Comparison of ENCODE assay signal across 8 cellular contexts in genomic region chr1:25799346-25799720, GRCh38. TPM values are rescaled to one million over a fixed set of nuclear protein-coding genes. Genes with fewer than 3 reads are reported as not detected.
DNase-seq lines count a peak whose midpoint lies in the region; ATAC-seq and TF ChIP-seq lines count a peak whose summit lies in the region.

No MANE protein-coding gene starts in this region.

- H3K9me3 ChIP-seq in PC-3 (ENCODE audit: low read length) (no peaks in the 10 kb centered on the region), parathyroid adenoma (ENCODE audit: control insufficient read depth, low read length) (no peaks in the 10 kb centered on the region)

- no peak for TF ChIP-seq CTCF in PC-3 (conservative IDR thresholded peaks at IDR 0.05; ENCODE audit: low read depth, low read length)
- TF ChIP-seq CTCF in epithelial cell of proximal tubule (conservative IDR thresholded peaks at IDR 0.05; ENCODE audit: low read depth, low read length) = no peak
- no peak for TF ChIP-seq CTCF in parathyroid adenoma (IDR thresholded peaks at IDR 0.05)

- H3K27me3 ChIP-seq in PC-3 (ENCODE audit: low read length) (no peaks in the 10 kb centered on the region), parathyroid adenoma (ENCODE audit: control insufficient read depth, insufficient read depth, low read length) (no peaks in the 10 kb centered on the region)

- intact Hi-C loops in PC-3 (cut with micrococcal nuclease) = loop anchor here (10.0 kb wide), 1 partner anchor 105 kb away; no protein-coding TSS in a partner anchor

- POLR2A ChIA-PET in PC-3 (lab: Charles Lee; ENCODE audit: unreplicated experiment) = no interaction called here

- H3K27ac ChIP-seq in PC-3 (ENCODE audit: low read length) (no peak overlapping the region), parathyroid adenoma (peak overlapping the region; percentile 56)

- H3K36me3 ChIP-seq in PC-3 (ENCODE audit: low read depth, low read length) (no peaks in the 10 kb centered on the region), parathyroid adenoma (ENCODE audit: control insufficient read depth, insufficient read depth, low read length) (no peaks in the 10 kb centered on the region)

- H3K4me2 ChIP-seq in PC-3 (ENCODE audit: low read length) = peak overlapping the region; percentile 83
- H3K4me2 ChIP-seq in parathyroid adenoma (ENCODE audit: low read length) = peak overlapping the region; percentile 61

- peaks cover 6% of the 10 kb centered on the region; the same call in 1 of the 2 replicates for H3K79me2 ChIP-seq in PC-3 (ENCODE audit: low read length)
- H3K79me2 ChIP-seq in parathyroid adenoma = no peaks in the 10 kb centered on the region

- H4K20me1 ChIP-seq in PC-3 (ENCODE audit: low read length) = no peaks in the 10 kb centered on the region

- H3K4me1 ChIP-seq in PC-3 (ENCODE audit: insufficient read depth, low read length) (peaks cover 16% of the 10 kb centered on the region; the same call in 1 of the 2 replicates), parathyroid adenoma (no peaks in the 10 kb centered on the region)

- H3K9ac ChIP-seq in PC-3 (ENCODE audit: low read length) (peak overlapping the region; percentile 51), parathyroid adenoma (no peak overlapping the region)

- no peaks in the 10 kb centered on the region for H3K9me2 ChIP-seq in PC-3 (replicated peaks; ENCODE audit: low read length)

- no peak for ATAC-seq in PC-3
- no peak for ATAC-seq in HG02588 (IDR thresholded peaks at IDR 0.05; ENCODE audit: unreplicated experiment)

- peak overlapping the region; percentile 86 for H2AFZ ChIP-seq in PC-3 (ENCODE audit: low read length)
- peak overlapping the region; percentile 81 for H2AFZ ChIP-seq in parathyroid adenoma

- DNase-seq in COLO668 (lab: John Stamatoyannopoulos, UW; ENCODE audit: unreplicated experiment) = peak; percentile 47
- no peak for DNase-seq in PC-3
- DNase-seq in epithelial cell of proximal tubule (ENCODE audit: low read depth) = no peak
- no peak for DNase-seq in OCI-M1 (lab: John Stamatoyannopoulos, UW)
- DNase-seq in C1 segment of cervical spinal cord (lab: John Stamatoyannopoulos, UW) = no peak
- no peak for DNase-seq in NCI-H1930 (lab: John Stamatoyannopoulos, UW)

- no peaks in the 10 kb centered on the region for H3F3A ChIP-seq in PC-3 (ENCODE audit: low read length, unreplicated experiment)

- CTCF ChIA-PET in PC-3 (lab: Charles Lee) = interaction anchor here (0.8 kb wide), 1 partner anchor 190 kb away, joined by 4 read pairs; no protein-coding TSS in a partner anchor

- no TSS peak for BruUV-seq in PC-3 (replicated peaks; lab: Mats Ljungman, UMichigan)

- H3K4me3 ChIP-seq in PC-3 (ENCODE audit: low read length) (peak overlapping the region; percentile 61), epithelial cell of proximal tubule (ENCODE audit: low read depth, low read length) (peak overlapping the region; percentile 55), parathyroid adenoma (ENCODE audit: low read depth, low read length) (peak overlapping the region; percentile 48)

RNA-seq across cellular contexts. Expression of gene SELENON, which starts 0.7 kb away (rescaled TPM):
- total RNA-seq in PC-3 (2014; rRNA removed) = 38.6 and 43.7 TPM in 2 replicates
- total RNA-seq in epithelial cell of proximal tubule = 31.2 and 35.1 TPM in 2 replicates

RNA-seq across cellular contexts. Expression of gene MTFR1L, which starts 20.4 kb away (rescaled TPM):
- total RNA-seq in PC-3 (2014; rRNA removed) (32.3 and 35.6 TPM in 2 replicates), epithelial cell of proximal tubule (21.6 and 27.3 TPM in 2 replicates)

RNA-seq across cellular contexts. Expression of gene AUNIP, which starts 59.9 kb away (rescaled TPM):
- total RNA-seq in PC-3 (2014; rRNA removed) (17.6 and 22.2 TPM in 2 replicates), epithelial cell of proximal tubule (6.2 and 13.0 TPM in 2 replicates)
